ENCODE assay signal across 11 cellular contexts in the genomic region with DNA sequence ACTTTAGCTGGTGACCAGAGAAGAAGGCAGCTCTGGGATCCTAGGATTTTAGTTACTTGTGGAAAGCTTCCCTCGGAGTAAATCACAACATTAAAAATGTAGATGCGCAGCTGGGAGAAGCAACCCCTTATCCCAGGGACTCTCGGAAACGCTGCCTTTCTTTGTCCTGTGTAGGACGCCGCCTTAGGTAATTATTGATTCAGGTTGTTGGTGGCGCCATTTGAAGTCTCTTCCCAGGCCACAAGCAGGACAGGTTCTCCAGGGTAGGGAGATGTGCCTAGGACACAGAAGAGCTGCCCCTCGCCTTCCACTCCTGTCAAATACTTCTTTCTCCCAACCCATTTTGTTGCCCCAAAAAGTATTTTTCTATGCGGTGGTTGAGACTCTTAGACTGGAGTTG. TPM values are rescaled to one million over a fixed set of nuclear protein-coding genes. Genes with fewer than 3 reads are reported as not detected.
DNase-seq lines count a peak whose midpoint lies in the region; ATAC-seq, FAIRE-seq and TF ChIP-seq lines count a peak whose summit lies in the region.
"Had no signal": no experiment of that assay in that cellular context is flagged by ENCODE, and none has a peak within 500 bp of the region (broad histone marks: within the 10 kb centered on the region; RNA-seq: fewer than 3 reads in every experiment).

No MANE protein-coding gene starts in this region.

- H3K4me3 Mint-ChIP-seq in stimulated activated effector memory CD8-positive, alpha-beta T cell treated with anti-CD3 and anti-CD28 coated beads, Interleukin-12 subunit alpha, Interleukin-12 subunit beta, amount 100 ng/mL, for 72 hours = peak overlapping the region; percentile 61
- no peak overlapping the region for H3K4me3 Mint-ChIP-seq in T-helper 2 cell treated with Interferon-gamma antibody and Interleukin-4, amounts not matched to agents 5 μg/mL and 100 μg/mL, for 36 hours
- H3K4me3 Mint-ChIP-seq: activated CD4-positive, alpha-beta memory T cell treated with anti-CD3 and anti-CD28 coated beads for 36 hours had no signal

- no peaks in the 10 kb centered on the region for H3K27me3 Mint-ChIP-seq in T-helper 2 cell treated with Interferon-gamma antibody and Interleukin-4, amounts not matched to agents 5 μg/mL and 100 μg/mL, for 36 hours (ENCODE audit: low read depth)
- H3K27me3 Mint-ChIP-seq: activated CD4-positive, alpha-beta memory T cell treated with anti-CD3 and anti-CD28 coated beads for 36 hours had no signal

- TF ChIP-seq CTCF in OCI-LY1 (IDR thresholded peaks at IDR 0.05; ENCODE audit: low read length) = no peak

- H3K9me3 Mint-ChIP-seq in stimulated activated effector memory CD8-positive, alpha-beta T cell treated with anti-CD3 and anti-CD28 coated beads, Interleukin-12 subunit alpha, Interleukin-12 subunit beta, amount 100 ng/mL, for 72 hours = no peaks in the 10 kb centered on the region
- H3K9me3 Mint-ChIP-seq in T-helper 2 cell treated with Interferon-gamma antibody and Interleukin-4, amounts not matched to agents 5 μg/mL and 100 μg/mL, for 36 hours = no peaks in the 10 kb centered on the region
- H3K9me3 Mint-ChIP-seq: activated CD4-positive, alpha-beta memory T cell treated with anti-CD3 and anti-CD28 coated beads for 36 hours had no signal

- peak overlapping the region; percentile 97 for H3K27ac ChIP-seq in OCI-LY1 (ENCODE audit: low read depth, low read length, poor library complexity, severe bottlenecking)
- H3K27ac ChIP-seq in iPS-18a (ENCODE audit: low read length) = peak overlapping the region; percentile 46
- H3K27ac ChIP-seq: cardiac muscle cell had no signal

- ATAC-seq in stimulated activated effector memory CD8-positive, alpha-beta T cell treated with anti-CD3 and anti-CD28 coated beads, Interleukin-12 subunit alpha, Interleukin-12 subunit beta, amount 100 ng/mL, for 72 hours = no peak
- no peak for ATAC-seq in HG03139 (IDR thresholded peaks at IDR 0.05; ENCODE audit: unreplicated experiment)

- peak; percentile 5 for FAIRE-seq in GM12892 (lab: Jason Lieb, UNC)

- peak overlapping the region; percentile 89 for H3K4me2 ChIP-seq in OCI-LY1 (ENCODE audit: low read length)

- H3K36me3 ChIP-seq in OCI-LY1 (ENCODE audit: insufficient read depth, low read length) (peaks cover 24% of the 10 kb centered on the region; the same call in 1 of the 2 replicates), iPS-18a (ENCODE audit: control insufficient read depth, low read depth, low read length) (peaks cover 9% of the 10 kb centered on the region)
- H3K36me3 ChIP-seq: cardiac muscle cell had no signal

- H3K4me3 ChIP-seq in OCI-LY1 (ENCODE audit: low read depth, low read length, poor library complexity, severe bottlenecking) (peak overlapping the region; percentile 47), iPS-18a (ENCODE audit: low read length) (peak overlapping the region; percentile 62)
- H3K4me3 ChIP-seq: cardiac muscle cell had no signal

- H3F3A ChIP-seq in OCI-LY1 (ENCODE audit: insufficient read depth, low read length) = 0 out of 2 replicates have a peak, but pooled peaks cover 7% of the 10 kb centered on the region

- peaks cover 71% of the 10 kb centered on the region for H3K4me1 Mint-ChIP-seq in stimulated activated effector memory CD8-positive, alpha-beta T cell treated with anti-CD3 and anti-CD28 coated beads, Interleukin-12 subunit alpha, Interleukin-12 subunit beta, amount 100 ng/mL, for 72 hours
- peaks cover 30% of the 10 kb centered on the region for H3K4me1 Mint-ChIP-seq in T-helper 2 cell treated with Interferon-gamma antibody and Interleukin-4, amounts not matched to agents 5 μg/mL and 100 μg/mL, for 36 hours (ENCODE audit: low read depth)

- H3K79me2 ChIP-seq in OCI-LY1 (ENCODE audit: insufficient read depth, low read length) = no peaks in the 10 kb centered on the region

- no peaks in the 10 kb centered on the region for H4K20me1 ChIP-seq in OCI-LY1 (ENCODE audit: insufficient read depth, low read length)

- no peak overlapping the region for H3K27ac Mint-ChIP-seq in stimulated activated effector memory CD8-positive, alpha-beta T cell treated with anti-CD3 and anti-CD28 coated beads, Interleukin-12 subunit alpha, Interleukin-12 subunit beta, amount 100 ng/mL, for 72 hours
- no peak overlapping the region for H3K27ac Mint-ChIP-seq in T-helper 2 cell treated with Interferon-gamma antibody and Interleukin-4, amounts not matched to agents 5 μg/mL and 100 μg/mL, for 36 hours
- H3K27ac Mint-ChIP-seq: activated CD4-positive, alpha-beta memory T cell treated with anti-CD3 and anti-CD28 coated beads for 36 hours had no signal

- H3K27me3 ChIP-seq in OCI-LY1 (ENCODE audit: insufficient read depth, low read length) (no peaks in the 10 kb centered on the region), iPS-18a (ENCODE audit: control insufficient read depth, insufficient read depth, low read length) (no peaks in the 10 kb centered on the region)
- H3K27me3 ChIP-seq: cardiac muscle cell had no signal

- TF ChIP-seq POLR2A in GM12892 (IDR thresholded peaks at IDR 0.05; ENCODE audit: low read depth, low read length) = no peak

- DNase-seq in GM12892 (ENCODE audit: insufficient read length) (no peak), Kasumi-1 (lab: John Stamatoyannopoulos, UW) (no peak), OCI-M2 (lab: John Stamatoyannopoulos, UW; ENCODE audit: unreplicated experiment) (no peak)
- DNase-seq in stimulated activated effector memory CD8-positive, alpha-beta T cell treated with anti-CD3 and anti-CD28 coated beads, Interleukin-12 subunit alpha, Interleukin-12 subunit beta, amount 100 ng/mL, for 72 hours (ENCODE audit: low spot score in 2 of 2) = no peak
- DNase-seq in T-helper 2 cell treated with Interferon-gamma antibody and Interleukin-4, amounts not matched to agents 5 μg/mL and 100 μg/mL, for 36 hours (ENCODE audit: low spot score) = no peak
- DNase-seq: stimulated activated CD4-positive, alpha-beta T cell treated with anti-CD3 and anti-CD28 coated beads, Interleukin-4, amount 100 ng/mL, for 24 hours had no signal

- H3K4me1 ChIP-seq in OCI-LY1 (ENCODE audit: insufficient read depth, low read length, severe bottlenecking) (peaks cover 64% of the 10 kb centered on the region), iPS-18a (ENCODE audit: control insufficient read depth, low read depth, low read length) (peaks cover 36% of the 10 kb centered on the region)

- H2AFZ ChIP-seq in OCI-LY1 (ENCODE audit: low read length) = peak overlapping the region; percentile 73; the same call in 1 of the 2 replicates

- H3K9ac ChIP-seq in OCI-LY1 (ENCODE audit: low read length) = peak overlapping the region; percentile 64
- peak overlapping the region; percentile 44 for H3K9ac ChIP-seq in iPS-18a (ENCODE audit: low read length)

- peaks cover 71% of the 10 kb centered on the region for H3K36me3 Mint-ChIP-seq in stimulated activated effector memory CD8-positive, alpha-beta T cell treated with anti-CD3 and anti-CD28 coated beads, Interleukin-12 subunit alpha, Interleukin-12 subunit beta, amount 100 ng/mL, for 72 hours
- peaks cover 40% of the 10 kb centered on the region for H3K36me3 Mint-ChIP-seq in T-helper 2 cell treated with Interferon-gamma antibody and Interleukin-4, amounts not matched to agents 5 μg/mL and 100 μg/mL, for 36 hours (ENCODE audit: low read depth)

- H3K9me3 ChIP-seq in OCI-LY1 (ENCODE audit: low read length) = no peaks in the 10 kb centered on the region
- no peaks in the 10 kb centered on the region for H3K9me3 ChIP-seq in iPS-18a (ENCODE audit: control insufficient read depth, low read depth, low read length)

- no peaks in the 10 kb centered on the region for H3K9me2 ChIP-seq in OCI-LY1 (ENCODE audit: low read depth, low read length)

RNA-seq across cellular contexts. Expression of a gene that starts 10.3 kb away (rescaled TPM):
- polyA plus RNA-seq in GM12892 (2012; ENCODE audit: missing spikeins) = 15.2 TPM

RNA-seq across cellular contexts. Expression of a gene that starts 27.9 kb away (rescaled TPM):
- polyA plus RNA-seq in GM12892 (2012; ENCODE audit: missing spikeins) = 1.9 TPM
